ENCODE assay signal across 8 cellular contexts in the genomic region with DNA sequence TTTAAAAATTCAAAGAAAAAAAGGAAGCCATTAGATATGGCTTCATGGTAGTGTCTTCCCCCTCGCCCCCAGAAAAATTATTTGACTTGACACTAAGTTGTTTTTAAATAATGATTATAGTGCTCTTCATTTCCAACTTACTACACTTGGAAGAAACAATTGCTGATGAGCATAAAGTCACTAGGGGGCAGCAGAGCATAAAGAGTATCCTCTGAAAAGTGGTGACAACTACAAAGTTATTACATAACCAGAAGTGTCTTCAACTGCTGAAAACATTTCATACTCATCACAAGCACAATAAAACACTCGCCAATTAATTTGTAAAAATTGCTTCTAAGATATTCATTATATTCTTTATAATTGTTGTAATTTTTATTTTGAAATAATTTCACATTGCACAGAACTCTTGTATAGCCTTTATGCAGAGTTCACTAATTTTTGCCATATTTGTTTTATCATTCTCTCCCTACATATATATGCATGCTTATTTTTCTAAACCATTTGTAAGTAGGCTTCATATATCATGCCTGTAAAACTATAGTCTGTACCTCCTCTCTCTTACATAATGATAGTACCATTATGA. TPM values are rescaled to one million over a fixed set of nuclear protein-coding genes. Genes with fewer than 3 reads are reported as not detected.
DNase-seq lines count a peak whose midpoint lies in the region; ATAC-seq, FAIRE-seq and TF ChIP-seq lines count a peak whose summit lies in the region.

No MANE protein-coding gene starts in this region.

- H3K9ac ChIP-seq in NT2/D1 (ENCODE audit: insufficient read length, low read depth) = no peak overlapping the region

- no peak for TF ChIP-seq EP300 in A549 (IDR thresholded peaks at IDR 0.05)

- no peak overlapping the region for H3K4me2 ChIP-seq in A549

- TF ChIP-seq RAD21 in A549 (conservative IDR thresholded peaks at IDR 0.05 in 1 of 2, IDR thresholded peaks at IDR 0.05 in 1 of 2) = peak; percentile 97 to 99

- intact Hi-C loops in vagina (cut with DNase I) = loop anchor here (5.0 kb wide), 1 partner anchor 86 kb away; no protein-coding TSS in a partner anchor

- FAIRE-seq in A549 (lab: Jason Lieb, UNC) = peak; percentile 99
- FAIRE-seq in GM12892 (lab: Jason Lieb, UNC) = peak; percentile 66

- CTCF ChIA-PET in A549 (lab: Yijun Ruan, JAX) = interaction anchor here (0.8 to 11.0 kb wide), 15 partner anchors 21 to 122 kb away, joined by 3 to 228 read pairs (median 5); partner anchors contain the start of gene SPR

- H3K36me3 ChIP-seq in NT2/D1 (ENCODE audit: insufficient read depth, insufficient read length, low read length) = no peaks in the 10 kb centered on the region
- H3K36me3 ChIP-seq in vagina = no peaks in the 10 kb centered on the region

- 2% methylated on average over 2 of the region's 2 CpGs for WGBS in A549 (ENCODE audit: missing lambda C conversion rate)

- H3K9me3 ChIP-seq in A549 (no peaks in the 10 kb centered on the region), NT2/D1 (ENCODE audit: insufficient read depth, low read length) (no peaks in the 10 kb centered on the region), vagina (no peaks in the 10 kb centered on the region)

- DNase-seq in A549 (ENCODE audit: low read depth in 1 of 2, low spot score in 1 of 2) (peak; percentile 73 to 82), GM12892 (ENCODE audit: insufficient read length) (peak; percentile 26), HUDEP-2 (lab: John Stamatoyannopoulos, UW; ENCODE audit: unreplicated experiment in 76 of 76) (peak in 46 of 76 experiments; percentile 2 to 71 (median 36)), NT2/D1 (ENCODE audit: low read depth, low spot score) (peak; percentile 66), fibroblast of villous mesenchyme (ENCODE audit: low read depth) (peak; percentile 83), omental fat pad (ENCODE audit: low spot score) (peak; percentile 36), vagina (ENCODE audit: extremely low spot score in 2 of 2) (no peak)
- DNase-seq in activated T-cell treated with anti-CD3 and anti-CD28 coated beads, Interleukin-2, amount 50 U/mL, for 48 hours = peak; percentile 21 to 38

- peak; percentile 99 for TF ChIP-seq CTCF in A549 (IDR thresholded peaks at IDR 0.05)
- peak; percentile 76 for TF ChIP-seq CTCF in fibroblast of villous mesenchyme (IDR thresholded peaks at IDR 0.05; ENCODE audit: insufficient read depth, low read depth, low read length)
- TF ChIP-seq CTCF in omental fat pad (IDR thresholded peaks at IDR 0.05) = peak in 1 of 3 donors; percentile 34
- peak; percentile 84 to 89 (median 87) for TF ChIP-seq CTCF in vagina (IDR thresholded peaks at IDR 0.05)

- TF ChIP-seq POLR2A in A549 (IDR thresholded peaks at IDR 0.05; ENCODE audit: low read length) = no peak
- TF ChIP-seq POLR2A in GM12892 (IDR thresholded peaks at IDR 0.05; ENCODE audit: low read depth, low read length) = no peak
- TF ChIP-seq POLR2A in vagina (IDR thresholded peaks at IDR 0.05) = no peak

- H3K4me1 ChIP-seq in A549 (0 out of 3 replicates have a peak, but pooled peaks cover 4% of the 10 kb centered on the region), NT2/D1 (ENCODE audit: insufficient read depth, insufficient read length) (peaks cover 2% of the 10 kb centered on the region), vagina (no peaks in the 10 kb centered on the region)

- POLR2A ChIA-PET in A549 (lab: Yijun Ruan, JAX) = no interaction called here

- H3K4me3 ChIP-seq in A549 (no peak overlapping the region), NT2/D1 (ENCODE audit: insufficient read length, low read depth) (no peak overlapping the region), fibroblast of villous mesenchyme (ENCODE audit: low read depth, low read length) (no peak overlapping the region), vagina (no peak overlapping the region)

- ATAC-seq in A549 (peak; percentile 73 to 80), omental fat pad (ENCODE audit: low FRiP score) (no peak)

- H3K27me3 ChIP-seq in NT2/D1 (ENCODE audit: insufficient read depth, insufficient read length) = no peaks in the 10 kb centered on the region
- no peaks in the 10 kb centered on the region for H3K27me3 ChIP-seq in vagina

- H3K27ac ChIP-seq in A549 = no peak overlapping the region
- H3K27ac ChIP-seq in vagina = no peak overlapping the region

TF ChIP-seq in A549, 52 proteins besides CTCF, POLR2A, EP300 and RAD21:
- TF ChIP-seq, protein P1, sequence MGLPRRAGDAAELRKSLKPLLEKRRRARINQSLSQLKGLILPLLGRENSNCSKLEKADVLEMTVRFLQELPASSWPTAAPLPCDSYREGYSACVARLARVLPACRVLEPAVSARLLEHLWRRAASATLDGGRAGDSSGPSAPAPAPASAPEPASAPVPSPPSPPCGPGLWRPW (IDR thresholded peaks at IDR 0.05) = no peak
- TF ChIP-seq HMGXB4 (CRISPR knock-in tag; IDR thresholded peaks at IDR 0.05; ENCODE audit: borderline replicate concordance) = no peak
- TF ChIP-seq CEBPB (IDR thresholded peaks at IDR 0.05) = peak; percentile 30 to 78; a peak in 3 of 4 replicates
- peak; percentile 97 for TF ChIP-seq SMC3 (IDR thresholded peaks at IDR 0.05)
- TF ChIP-seq MAFK (IDR thresholded peaks at IDR 0.05; ENCODE audit: partially characterized antibody) = peak; percentile 54
- TF ChIP-seq, protein P2, sequence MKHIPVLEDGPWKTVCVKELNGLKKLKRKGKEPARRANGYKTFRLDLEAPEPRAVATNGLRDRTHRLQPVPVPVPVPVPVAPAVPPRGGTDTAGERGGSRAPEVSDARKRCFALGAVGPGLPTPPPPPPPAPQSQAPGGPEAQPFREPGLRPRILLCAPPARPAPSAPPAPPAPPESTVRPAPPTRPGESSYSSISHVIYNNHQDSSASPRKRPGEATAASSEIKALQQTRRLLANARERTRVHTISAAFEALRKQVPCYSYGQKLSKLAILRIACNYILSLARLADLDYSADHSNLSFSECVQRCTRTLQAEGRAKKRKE (CRISPR knock-in tag; IDR thresholded peaks at IDR 0.05; ENCODE audit: low read depth) = no peak
- TF ChIP-seq, protein P3, sequence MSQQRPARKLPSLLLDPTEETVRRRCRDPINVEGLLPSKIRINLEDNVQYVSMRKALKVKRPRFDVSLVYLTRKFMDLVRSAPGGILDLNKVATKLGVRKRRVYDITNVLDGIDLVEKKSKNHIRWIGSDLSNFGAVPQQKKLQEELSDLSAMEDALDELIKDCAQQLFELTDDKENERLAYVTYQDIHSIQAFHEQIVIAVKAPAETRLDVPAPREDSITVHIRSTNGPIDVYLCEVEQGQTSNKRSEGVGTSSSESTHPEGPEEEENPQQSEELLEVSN (IDR thresholded peaks at IDR 0.05; ENCODE audit: borderline replicate concordance, low read depth) = no peak

RNA-seq across cellular contexts. Expression of gene EXOC6B, which starts 54.9 kb away (rescaled TPM):
- 24.7 and 28.3 TPM in 2 replicates for polyA plus RNA-seq in A549 (2011; rRNA removed)
- polyA plus RNA-seq in A549 (2012; cell fraction: cytosol; rRNA removed) = 4.9 and 6.5 TPM in 2 replicates
- 11.3 and 11.4 TPM in 2 replicates for polyA plus RNA-seq in A549 (2012; cell fraction: nucleus; rRNA removed)
- polyA plus RNA-seq in A549 (2017; fragmentation: RNase III; extraction: RNeasy Plus Mini Kit Qiagen cat#74134 plus additional on column Dnase treatment) = 14.3 to 18.5 TPM (median 15.5 TPM) in 3 replicates
- polyA minus RNA-seq in A549 (2011; rRNA and poly(A)+ RNA removed) = 42.2 and 45.6 TPM in 2 replicates
- polyA plus RNA-seq in GM12892 (2012; ENCODE audit: missing spikeins) = 2.0 TPM
- total RNA-seq in fibroblast of villous mesenchyme = 27.4 and 40.2 TPM in 2 replicates
- total RNA-seq in omental fat pad = 10 to 100 TPM; 25.6 to 38.3 (median 30.1) TPM
- 41.5 TPM for total RNA-seq in vagina

Comparison
In these comparisons a context has a peak if more than half of its experiments do, and no peak if none do; other contexts are left out.
1. DNase-seq: peak in A549 (2 of 2), GM12892 (single experiment), HUDEP-2 (46 of 76), NT2/D1 (single experiment), activated T-cell treated with anti-CD3 and anti-CD28 coated beads, Interleukin-2, amount 50 U/mL, for 48 hours (2 of 2), fibroblast of villous mesenchyme (single experiment) and omental fat pad (single experiment); none in vagina (0 of 2).